Comparison of ENCODE assay signal across 36 cellular contexts in genomic region chr11:7706377-7706776, GRCh38. TPM values are rescaled to one million over a fixed set of nuclear protein-coding genes. Genes with fewer than 3 reads are reported as not detected.
"Had no signal": no experiment of that assay in that cellular context is flagged by ENCODE, and none has a peak within 500 bp of the region (broad histone marks: within the 10 kb centered on the region; RNA-seq: fewer than 3 reads in every experiment).

Gene OVCH2, minus strand, starts transcription at chr11:7706477. Its CDS starts 83 bp downstream, at chr11:7706394.

- H3K27ac ChIP-seq: KMS-11 had no signal

- H3K9me3 ChIP-seq: MG63 had no signal

- H3K4me3 ChIP-seq: MG63 had no signal

- H3K36me3 ChIP-seq: MG63 had no signal

- H3K9ac ChIP-seq: KMS-11 had no signal

- H3K4me2 ChIP-seq: KMS-11 had no signal

- DNase-seq: Karpas-422, Kasumi-1, MG63, MM.1S, MV-4-11, NCI-H1048, NCI-H1092, NCI-H1092 treated with DMSO at 0.1 percent for 48 hours, NCI-H1105, NCI-H1105 treated with DMSO at 0.1 percent for 48 hours, NCI-H1417, NCI-H1417 treated with DMSO at 0.1 percent for 48 hours, NCI-H1436, NCI-H1436 treated with DMSO at 0.1 percent for 48 hours, NCI-H146, NCI-H1694, NCI-H1694 treated with DMSO at 0.1 percent for 48 hours, NCI-H187, NCI-H187 treated with DMSO at 0.1 percent for 48 hours, NCI-H1930, NCI-H2029, NCI-H2029 treated with DMSO at 0.1 percent for 48 hours, NCI-H2081, NCI-H2081 treated with DMSO at 0.1 percent for 48 hours, NCI-H2107, NCI-H2171, NCI-H2171 treated with DMSO at 0.1 percent for 48 hours, NCI-H2227 treated with DMSO at 0.1 percent for 48 hours, NCI-H226, NCI-H345, NCI-H446, NCI-H446 treated with DMSO at 0.1 percent for 48 hours, NCI-H510A had no signal

RNA-seq across cellular contexts. Expression of gene OVCH2, which starts in this region (rescaled TPM):
- total RNA-seq: LHCN-M2, NCI-H460 had no signal
